1 cellular context compared by ENCODE assay signal in genomic region chr2:232104076-232104646, GRCh38.
TF ChIP-seq lines count a peak whose summit lies in the region.

No MANE protein-coding gene starts in this region.

TF ChIP-seq in K562, 482 proteins besides CTCF, POLR2A, EP300 and RAD21 (continued from another document):
- TF ChIP-seq THAP7 (CRISPR knock-in tag; IDR thresholded peaks at IDR 0.05) (no peak), ETV5 (CRISPR knock-in tag; IDR thresholded peaks at IDR 0.05; ENCODE audit: low read depth) (no peak), ZNF316 (IDR thresholded peaks at IDR 0.05) (peak; percentile 17; the same call in 1 of the 2 replicates), NFYB (IDR thresholded peaks at IDR 0.05; ENCODE audit: extremely low read depth, insufficient read length) (no peak), PKNOX1 (IDR thresholded peaks at IDR 0.05) (no peak), C11orf30 (IDR thresholded peaks at IDR 0.05; ENCODE audit: low read depth) (0 out of 2 replicates have a peak, but pooled peaks have one; percentile 24), CUX1 (CRISPR knock-in tag; IDR thresholded peaks at IDR 0.05) (no peak)
